ENCODE assay signal across 7 cellular contexts in genomic region chr10:95289921-95290421, GRCh38. TPM values are rescaled to one million over a fixed set of nuclear protein-coding genes. Genes with fewer than 3 reads are reported as not detected.
A peak's percentile ranks its signal among the peaks of the same experiment; 100 is the strongest.
DNase-seq lines count a peak whose midpoint lies in the region; ATAC-seq and TF ChIP-seq lines count a peak whose summit lies in the region.

No MANE protein-coding gene starts in this region.

- H3K27me3 ChIP-seq in iPS DF 6.9 (ENCODE audit: control insufficient read depth, insufficient read depth, low read length) = no peaks in the 10 kb centered on the region; the same call in 1 of the 2 replicates

- CTCF ChIA-PET in activated B cell treated with CpG ODN at 0.5 μM for 24 hours (lab: Charles Lee) = interaction anchor here (1.6 kb wide), 1 partner anchor 73 kb away, joined by 8 read pairs; no protein-coding TSS in a partner anchor

- H3K36me3 Mint-ChIP-seq in activated B cell treated with CpG ODN at 0.5 μM for 24 hours (ENCODE audit: low read depth) = peaks cover 5% of the 10 kb centered on the region
- H3K36me3 Mint-ChIP-seq in stimulated activated effector memory CD8-positive, alpha-beta T cell treated with anti-CD3 and anti-CD28 coated beads, Interleukin-12 subunit alpha, Interleukin-12 subunit beta, amount 100 ng/mL, for 72 hours = no peaks in the 10 kb centered on the region

- H3K9me3 ChIP-seq in iPS DF 6.9 (ENCODE audit: control insufficient read depth, insufficient read depth, low read length) = no peaks in the 10 kb centered on the region

- H3K9me3 Mint-ChIP-seq in activated B cell treated with CpG ODN at 0.5 μM for 24 hours = no peaks in the 10 kb centered on the region
- H3K9me3 Mint-ChIP-seq in stimulated activated effector memory CD8-positive, alpha-beta T cell treated with anti-CD3 and anti-CD28 coated beads, Interleukin-12 subunit alpha, Interleukin-12 subunit beta, amount 100 ng/mL, for 72 hours = no peaks in the 10 kb centered on the region

- H3K36me3 ChIP-seq in iPS DF 6.9 (ENCODE audit: control insufficient read depth, insufficient read depth, low read length) = no peaks in the 10 kb centered on the region

- H3K27me3 Mint-ChIP-seq in activated B cell treated with CpG ODN at 0.5 μM for 24 hours = no peaks in the 10 kb centered on the region

- H3K27ac ChIP-seq in iPS DF 6.9 (ENCODE audit: low read length) = no peak overlapping the region

- POLR2A ChIA-PET in activated B cell treated with CpG ODN at 0.5 μM for 24 hours (lab: Charles Lee) = interaction anchor here (0.8 to 1.2 kb wide), 8 partner anchors 11 to 71 kb away, joined by 3 to 12 read pairs (median 4); no protein-coding TSS in a partner anchor

- ATAC-seq in activated B cell treated with CpG ODN at 0.5 μM for 24 hours (ENCODE audit: low read depth) (no peak), HG03196 (IDR thresholded peaks at IDR 0.05; ENCODE audit: unreplicated experiment) (no peak)
- no peak for ATAC-seq in stimulated activated effector memory CD8-positive, alpha-beta T cell treated with anti-CD3 and anti-CD28 coated beads, Interleukin-12 subunit alpha, Interleukin-12 subunit beta, amount 100 ng/mL, for 72 hours

- peak overlapping the region; percentile 88 for H3K27ac Mint-ChIP-seq in activated B cell treated with CpG ODN at 0.5 μM for 24 hours
- H3K27ac Mint-ChIP-seq in stimulated activated effector memory CD8-positive, alpha-beta T cell treated with anti-CD3 and anti-CD28 coated beads, Interleukin-12 subunit alpha, Interleukin-12 subunit beta, amount 100 ng/mL, for 72 hours = no peak overlapping the region

- H3K4me1 ChIP-seq in iPS DF 6.9 (ENCODE audit: control insufficient read depth, insufficient read depth, low read length) = peaks cover 8% of the 10 kb centered on the region; the same call in 1 of the 2 replicates

- intact Hi-C loops in activated B cell treated with CpG ODN at 0.5 μM for 24 hours (cut with micrococcal nuclease) = loop anchor here (1.0 to 10.0 kb wide), 5 partner anchors 24 to 755 kb away; partner anchors contain the start of genes CCNJ and SORBS1

- no peak for TF ChIP-seq CTCF in activated B cell treated with CpG ODN at 0.5 μM for 24 hours (IDR thresholded peaks at IDR 0.05)

- DNase-seq in HCEC 1CT (peak; percentile 36), activated B cell treated with CpG ODN at 0.5 μM for 24 hours (no peak), iPS DF 6.9 (ENCODE audit: low read depth, low spot score) (no peak), NCI-H1436 treated with DMSO at 0.1 percent for 48 hours (lab: John Stamatoyannopoulos, UW) (no peak), NCI-H774 (lab: John Stamatoyannopoulos, UW) (no peak)
- no peak for DNase-seq in stimulated activated effector memory CD8-positive, alpha-beta T cell treated with anti-CD3 and anti-CD28 coated beads, Interleukin-12 subunit alpha, Interleukin-12 subunit beta, amount 100 ng/mL, for 72 hours (ENCODE audit: low spot score in 2 of 2)

- no CpG with 5 or more reads among the region's 14 CpGs for WGBS in iPS DF 6.9 (ENCODE audit: insufficient coverage, insufficient read length)

- H3K4me3 Mint-ChIP-seq in activated B cell treated with CpG ODN at 0.5 μM for 24 hours = peak overlapping the region; percentile 90
- peak overlapping the region; percentile 61 for H3K4me3 Mint-ChIP-seq in stimulated activated effector memory CD8-positive, alpha-beta T cell treated with anti-CD3 and anti-CD28 coated beads, Interleukin-12 subunit alpha, Interleukin-12 subunit beta, amount 100 ng/mL, for 72 hours

- H3K4me1 Mint-ChIP-seq in activated B cell treated with CpG ODN at 0.5 μM for 24 hours = peaks cover 87% of the 10 kb centered on the region
- peaks cover 16% of the 10 kb centered on the region for H3K4me1 Mint-ChIP-seq in stimulated activated effector memory CD8-positive, alpha-beta T cell treated with anti-CD3 and anti-CD28 coated beads, Interleukin-12 subunit alpha, Interleukin-12 subunit beta, amount 100 ng/mL, for 72 hours

- peak overlapping the region; percentile 85 for H3K4me3 ChIP-seq in iPS DF 6.9 (ENCODE audit: low read length)

RNA-seq across cellular contexts. Expression of gene PDLIM1, which starts 0.8 kb away (rescaled TPM):
- 141 and 149 TPM in 2 replicates for total RNA-seq in activated B cell treated with CpG ODN at 0.5 μM for 24 hours
